8 cellular contexts compared by ENCODE assay signal in the genomic region with DNA sequence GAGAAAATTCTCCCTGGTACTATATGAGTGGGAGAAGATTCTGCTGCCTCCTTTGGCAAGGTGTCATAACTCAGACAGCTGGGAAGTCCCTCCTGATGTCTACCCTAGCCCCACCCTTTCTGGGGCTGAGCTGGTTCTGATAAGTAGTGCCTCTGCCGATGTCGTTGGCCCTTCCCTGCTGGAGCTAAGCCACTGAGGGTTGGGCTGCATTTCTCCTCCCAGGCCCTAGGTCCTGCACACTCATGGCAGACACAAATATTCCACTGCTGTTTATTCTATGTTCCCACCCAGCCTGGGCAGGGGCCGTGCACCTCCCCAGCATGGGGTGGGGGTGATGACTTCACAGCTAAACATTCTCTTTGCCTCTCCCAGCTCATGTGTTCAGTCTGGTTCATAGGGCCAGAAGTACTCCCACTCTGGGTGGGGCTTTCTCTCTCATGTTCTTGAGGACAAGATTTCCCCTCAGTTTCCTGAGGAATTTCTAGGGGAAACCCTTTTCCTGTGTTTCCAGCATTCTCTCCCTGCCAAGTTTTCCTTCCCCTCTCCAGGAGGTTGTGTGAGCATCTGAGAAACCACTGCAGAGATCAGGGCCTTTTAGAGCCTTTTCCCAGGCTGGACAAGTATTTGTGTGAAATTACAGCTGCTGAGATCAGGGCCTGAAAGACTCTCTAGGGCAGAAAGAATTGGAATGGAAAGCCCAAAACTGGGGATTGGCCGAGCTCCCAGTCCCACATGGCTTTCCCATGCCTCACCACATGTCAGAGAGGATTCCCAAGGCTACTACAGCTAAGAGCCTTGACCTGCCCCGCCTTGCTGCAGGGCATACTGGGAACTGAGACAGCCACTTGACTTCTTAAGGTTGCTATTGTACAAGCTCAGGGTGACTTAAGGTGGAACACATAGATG.
DNase-seq lines count a peak whose midpoint lies in the region; ATAC-seq and TF ChIP-seq lines count a peak whose summit lies in the region.

No MANE protein-coding gene starts in this region.

- TF ChIP-seq CTCF in AG10803 (conservative IDR thresholded peaks at IDR 0.05; ENCODE audit: low read length) (no peak; the same call in 1 of the 2 replicates), breast epithelium (IDR thresholded peaks at IDR 0.05) (peak in 1 of 3 donors; percentile 12)

- H3K9me3 ChIP-seq in breast epithelium (no peaks in the 10 kb centered on the region), subcutaneous abdominal adipose tissue (ENCODE audit: control insufficient read depth in 5 of 5, low read length in 5 of 5) (peaks cover 0 to 3% (median 0%) of the 10 kb centered on the region in 5 donors)

- intact Hi-C loops in breast epithelium (cut with DNase I; ENCODE audit: low total_unique reads) = no loop called here

- no peak for TF ChIP-seq POLR2A in breast epithelium (IDR thresholded peaks at IDR 0.05)

- no peak overlapping the region for H3K4me3 ChIP-seq in AG10803 (ENCODE audit: low read length)
- H3K4me3 ChIP-seq in breast epithelium = no peak overlapping the region
- H3K4me3 ChIP-seq in subcutaneous abdominal adipose tissue (ENCODE audit: low read depth in 1 of 5, low read length in 5 of 5) = no peak overlapping the region

- H3K4me1 ChIP-seq in breast epithelium = peaks cover 0 to 15% of the 10 kb centered on the region in 2 donors
- peaks cover 21 to 56% (median 49%) of the 10 kb centered on the region in 5 donors for H3K4me1 ChIP-seq in subcutaneous abdominal adipose tissue (ENCODE audit: control insufficient read depth in 5 of 5, insufficient read depth in 5 of 5, low read length in 5 of 5)

- H3K27me3 ChIP-seq in breast epithelium (no peaks in the 10 kb centered on the region), subcutaneous abdominal adipose tissue (ENCODE audit: control insufficient read depth in 5 of 5, insufficient read depth in 4 of 5, low read length in 5 of 5) (peaks cover 0 to 5% (median 0%) of the 10 kb centered on the region in 5 donors)

- H3K27ac ChIP-seq in breast epithelium = peak overlapping the region; percentile 79 to 81
- peak overlapping the region; percentile 93 for H3K27ac ChIP-seq in subcutaneous abdominal adipose tissue (ENCODE audit: low read depth, low read length)

- ATAC-seq in HG02610 (IDR thresholded peaks at IDR 0.05; ENCODE audit: unreplicated experiment) = no peak
- no peak for ATAC-seq in HG02970 (IDR thresholded peaks at IDR 0.05; ENCODE audit: low FRiP score, unreplicated experiment)
- ATAC-seq in HG03196 (IDR thresholded peaks at IDR 0.05; ENCODE audit: unreplicated experiment) = no peak

- H3K9ac ChIP-seq in subcutaneous abdominal adipose tissue (ENCODE audit: low read length in 5 of 5) = peak overlapping the region; percentile 22 to 97 (median 60)

- no peaks in the 10 kb centered on the region for H3K36me3 ChIP-seq in breast epithelium
- H3K36me3 ChIP-seq in subcutaneous abdominal adipose tissue (ENCODE audit: control insufficient read depth in 5 of 5, insufficient read depth in 5 of 5, low read length in 5 of 5) = peaks cover 6 to 38% (median 26%) of the 10 kb centered on the region in 5 donors

- peak; percentile 98 for DNase-seq in AG10803 (ENCODE audit: low read depth)
- peak; percentile 85 for DNase-seq in LoVo (ENCODE audit: low spot score)
- DNase-seq in breast epithelium (ENCODE audit: low spot score in 2 of 2) = peak; percentile 73 to 83
- DNase-seq in kidney tubule cell (ENCODE audit: low spot score) = peak; percentile 92
